ENCODE assay signal across 10 cellular contexts in genomic region chr2:203718087-203718486, GRCh38. TPM values are rescaled to one million over a fixed set of nuclear protein-coding genes. Genes with fewer than 3 reads are reported as not detected.
DNase-seq lines count a peak whose midpoint lies in the region; ATAC-seq, FAIRE-seq and TF ChIP-seq lines count a peak whose summit lies in the region.
"Had no signal": no experiment of that assay in that cellular context is flagged by ENCODE, and none has a peak within 500 bp of the region (broad histone marks: within the 10 kb centered on the region; RNA-seq: fewer than 3 reads in every experiment).

No MANE protein-coding gene starts in this region.

- in situ Hi-C loops in HAP-1 (cut with MboI; ENCODE audit: low sequenced_read_pairs), result no loop called here

- no peak overlapping the region for H3K9ac ChIP-seq in endodermal cell (ENCODE audit: extremely low read depth, low read length, poor library complexity, severe bottlenecking)

- no peaks in the 10 kb centered on the region for H3K36me3 Mint-ChIP-seq in endodermal cell (ENCODE audit: low read depth)
- H3K36me3 Mint-ChIP-seq: IgD-negative memory B cell had no signal

- WGBS in endodermal cell (ENCODE audit: insufficient coverage in 1 of 2, insufficient read length in 1 of 2), 2 experiments, result 75 to 81% methylated on average over 2 to 3 of the region's 3 CpGs

- H3K36me3 ChIP-seq in HAP-1 (replicated peaks), result no peaks in the 10 kb centered on the region
- H3K36me3 ChIP-seq in endodermal cell (ENCODE audit: control insufficient read depth, insufficient read depth, low read length), result no peaks in the 10 kb centered on the region

- no peak overlapping the region for H3K27ac ChIP-seq in endodermal cell (ENCODE audit: low read depth, low read length)

- H3K27me3 ChIP-seq in HAP-1 (ENCODE audit: low read depth), result no peaks in the 10 kb centered on the region
- H3K27me3 ChIP-seq in endodermal cell (ENCODE audit: control insufficient read depth, insufficient read depth, low read length, poor library complexity, severe bottlenecking), result peaks cover 33% of the 10 kb centered on the region

- H3K4me1 ChIP-seq in HAP-1 (no peaks in the 10 kb centered on the region), endodermal cell (ENCODE audit: control insufficient read depth, insufficient read depth, low read length) (peaks cover 13% of the 10 kb centered on the region)

- H3K4me3 ChIP-seq in HAP-1 (no peak overlapping the region), endodermal cell (ENCODE audit: low read length) (no peak overlapping the region)

- TF ChIP-seq CTCF in endodermal cell (conservative IDR thresholded peaks at IDR 0.05), result no peak

- H3K4me1 Mint-ChIP-seq in endodermal cell, result peaks cover 48% of the 10 kb centered on the region
- H3K4me1 Mint-ChIP-seq: IgD-negative memory B cell had no signal

- H3K9me3 Mint-ChIP-seq in endodermal cell, result no peaks in the 10 kb centered on the region

- H3K27ac Mint-ChIP-seq in endodermal cell, result no peak overlapping the region
- H3K27ac Mint-ChIP-seq: IgD-negative memory B cell had no signal

- H3K4me3 Mint-ChIP-seq in endodermal cell, result no peak overlapping the region

- peak; percentile 26 for DNase-seq in RCC 7860 (ENCODE audit: low spot score)
- DNase-seq in effector CD4-positive, alpha-beta T cell, result peak; percentile 37
- no peak for DNase-seq in HAP-1 (ENCODE audit: low spot score in 2 of 2)
- DNase-seq in NCI-H2081 treated with DMSO at 0.1 percent for 48 hours (lab: John Stamatoyannopoulos, UW), result no peak
- DNase-seq in endodermal cell, result no peak
- DNase-seq in SHP77 treated with DMSO at 0.1 percent for 48 hours (lab: John Stamatoyannopoulos, UW), result no peak

- H3K9me3 ChIP-seq in HAP-1, result no peaks in the 10 kb centered on the region
- H3K9me3 ChIP-seq in endodermal cell (ENCODE audit: control insufficient read depth, low read length), result no peaks in the 10 kb centered on the region

- no peak for FAIRE-seq in RCC 7860 (lab: Jason Lieb, UNC)

- H3K27me3 Mint-ChIP-seq in endodermal cell (ENCODE audit: insufficient read depth), result peaks cover 36% of the 10 kb centered on the region

- peak; percentile 89 for ATAC-seq in GM18861 (IDR thresholded peaks at IDR 0.05; ENCODE audit: unreplicated experiment)
- peak; percentile 88 for ATAC-seq in HG02642 (IDR thresholded peaks at IDR 0.05; ENCODE audit: poor library complexity, unreplicated experiment)

RNA-seq across cellular contexts. Expression of gene CD28, which starts 11.6 kb away (rescaled TPM):
- not detected for total RNA-seq in endodermal cell
- not detected for polyA plus RNA-seq in endodermal cell (2013, experiment 1 of 2)
- not detected for polyA plus RNA-seq in endodermal cell (2013, experiment 2 of 2)
- total RNA-seq: fibroblast of lung had no signal

Comparison
In these comparisons a context has a peak if more than half of its experiments do, and no peak if none do; other contexts are left out.
1. DNase-seq: peak in RCC 7860 (single experiment) and effector CD4-positive, alpha-beta T cell (single experiment); none in HAP-1 (0 of 2), NCI-H2081 treated with DMSO at 0.1 percent for 48 hours (single experiment), endodermal cell (single experiment) and SHP77 treated with DMSO at 0.1 percent for 48 hours (single experiment).